Comparison of ENCODE assay signal across 17 cellular contexts in the genomic region with DNA sequence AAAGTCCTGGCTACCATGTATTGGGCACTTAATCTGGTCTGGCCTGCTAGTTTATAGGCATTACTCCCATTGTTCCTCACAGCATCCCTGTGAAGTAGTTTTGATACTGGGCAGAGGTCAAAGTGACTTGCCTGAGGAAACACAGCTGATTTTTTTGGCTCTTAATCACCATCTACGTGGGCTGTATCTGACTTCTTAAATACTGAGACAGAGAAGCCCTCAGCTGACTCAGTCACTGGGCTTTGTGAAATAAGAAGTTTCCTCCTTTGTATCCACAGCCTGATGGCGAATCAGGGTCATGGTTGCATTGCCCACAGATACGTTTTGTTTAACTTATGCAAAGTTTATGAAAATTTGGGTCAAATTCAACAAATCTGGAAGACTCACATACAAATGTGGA. TPM values are rescaled to one million over a fixed set of nuclear protein-coding genes. Genes with fewer than 3 reads are reported as not detected.
DNase-seq lines count a peak whose midpoint lies in the region; ATAC-seq and TF ChIP-seq lines count a peak whose summit lies in the region.
"Had no signal": no experiment of that assay in that cellular context is flagged by ENCODE, and none has a peak within 500 bp of the region (broad histone marks: within the 10 kb centered on the region; RNA-seq: fewer than 3 reads in every experiment).

No MANE protein-coding gene starts in this region.

- H3K9me3 Mint-ChIP-seq in Calu3 (ENCODE audit: low read depth, unreplicated experiment) = no peaks in the 10 kb centered on the region

- H3K36me3 ChIP-seq in upper lobe of right lung (peaks cover 39% of the 10 kb centered on the region), body of pancreas (replicated peaks in 1 of 2; ENCODE audit: insufficient read depth in 1 of 2, low read depth in 2 of 2) (peaks cover 0 to 1% of the 10 kb centered on the region in 2 donors)

- H3K27me3 ChIP-seq in upper lobe of right lung (no peaks in the 10 kb centered on the region), body of pancreas (no peaks in the 10 kb centered on the region)
- H3K27me3 ChIP-seq: cardiac muscle cell, heart right ventricle, thyroid gland had no signal

- TF ChIP-seq POLR2A in body of pancreas (IDR thresholded peaks at IDR 0.05) = no peak

- H3K4me3 ChIP-seq in fibroblast of the aortic adventitia (ENCODE audit: low read depth, low read length) (no peak overlapping the region), upper lobe of right lung (no peak overlapping the region), body of pancreas (no peak overlapping the region)
- H3K4me3 ChIP-seq: cardiac muscle cell, heart right ventricle, PC-9, thyroid gland had no signal

- H3K27ac ChIP-seq in upper lobe of right lung (no peak overlapping the region), body of pancreas (no peak overlapping the region)
- H3K27ac ChIP-seq: cardiac muscle cell, PC-9, thyroid gland had no signal

- H3K4me3 Mint-ChIP-seq in Calu3 (ENCODE audit: low read depth, unreplicated experiment) = no peak overlapping the region

- CTCF ChIA-PET in Calu3 (lab: Charles Lee) = interaction anchor here (0.7 kb wide), 1 partner anchor 21 kb away, joined by 6 read pairs; no protein-coding TSS in a partner anchor

- peaks cover 24% of the 10 kb centered on the region for H3K4me1 ChIP-seq in upper lobe of right lung
- H3K4me1 ChIP-seq in body of pancreas = peaks cover 7% of the 10 kb centered on the region

- BruUV-seq in Calu3 (replicated peaks; lab: Mats Ljungman, UMichigan) = no TSS peak

- H3K9me3 ChIP-seq in upper lobe of right lung (no peaks in the 10 kb centered on the region), body of pancreas (no peaks in the 10 kb centered on the region)
- H3K9me3 ChIP-seq: heart right ventricle, thyroid gland had no signal

- H3K27me3 Mint-ChIP-seq in Calu3 (ENCODE audit: unreplicated experiment) = no peaks in the 10 kb centered on the region

- H3K36me3 Mint-ChIP-seq in Calu3 (ENCODE audit: insufficient read depth, unreplicated experiment) = peaks cover 49% of the 10 kb centered on the region

- TF ChIP-seq CTCF in fibroblast of the aortic adventitia (IDR thresholded peaks at IDR 0.05; ENCODE audit: insufficient read depth, low read length) (no peak), upper lobe of right lung (IDR thresholded peaks at IDR 0.05) (no peak), Calu3 (IDR thresholded peaks at IDR 0.05; ENCODE audit: unreplicated experiment) (no peak), body of pancreas (IDR thresholded peaks at IDR 0.05) (no peak)

- no peak overlapping the region for H3K27ac Mint-ChIP-seq in Calu3 (ENCODE audit: unreplicated experiment)
- H3K27ac Mint-ChIP-seq: progenitor cell of endocrine pancreas had no signal

- peaks cover 18% of the 10 kb centered on the region for H3K4me1 Mint-ChIP-seq in Calu3 (ENCODE audit: low read depth, unreplicated experiment)

- no peak for DNase-seq in Right ventricle myocardium inferior (ENCODE audit: missing footprints)
- DNase-seq in cardiac septum (ENCODE audit: low spot score) = no peak
- peak; percentile 40 for DNase-seq in astrocyte of the hippocampus (ENCODE audit: low read depth, low spot score)
- peak; percentile 96 for DNase-seq in fibroblast of the aortic adventitia (ENCODE audit: low read depth)
- DNase-seq in upper lobe of right lung = no peak
- DNase-seq in iPS-NIHi7 (ENCODE audit: extremely low spot score) = no peak
- DNase-seq in Calu3 = no peak
- DNase-seq in body of pancreas = no peak
- DNase-seq: ACHN, heart right ventricle, NCI-H2029 treated with DMSO at 0.1 percent for 48 hours, NCI-H526 treated with DMSO at 0.1 percent for 48 hours, PC-9, thyroid gland had no signal

- peak; percentile 11 for ATAC-seq in Right ventricle myocardium inferior
- peak; percentile 16 for ATAC-seq in upper lobe of right lung
- no peak for ATAC-seq in body of pancreas

- intact Hi-C loops in Right ventricle myocardium inferior (cut with DNase I) = no loop called here
- intact Hi-C loops in cardiac septum (cut with DNase I) = no loop called here
- intact Hi-C loops in upper lobe of right lung (cut with DNase I) = no loop called here
- intact Hi-C loops in Calu3 (cut with micrococcal nuclease; ENCODE audit: unreplicated experiment) = no loop called here
- intact Hi-C loops in body of pancreas (cut with DNase I) = loop anchor here (10.0 kb wide), 1 partner anchor 231 kb away; a partner anchor contains a TSS

- 64 to 69% methylated on average over 3 of the region's 3 CpGs for WGBS in body of pancreas, 2 donors

RNA-seq across cellular contexts. Expression of a gene that starts 13.2 kb away (rescaled TPM):
- 0.19 TPM for total RNA-seq in Right ventricle myocardium inferior
- total RNA-seq in cardiac septum = 0.13 TPM
- 0.18 TPM in 1 of 2 replicates, not detected in the other for total RNA-seq in fibroblast of the aortic adventitia (ENCODE audit: low replicate concordance)
- 0.90 TPM for total RNA-seq in upper lobe of right lung
- 0.26 and 0.34 TPM in 2 replicates for total RNA-seq in Calu3 (2022)
- under 1 TPM in 1 of 2 donors, not detected in 1; 0.66 TPM for total RNA-seq in body of pancreas
- total RNA-seq: activated CD8-positive, alpha-beta memory T cell treated with anti-CD3 and anti-CD28 coated beads for 36 hours; cardiac muscle cell; PC-9; progenitor cell of endocrine pancreas; thyroid gland had no signal

RNA-seq across cellular contexts. Expression of a gene that starts 47.7 kb away (rescaled TPM):
- total RNA-seq in Right ventricle myocardium inferior (11.8 TPM), cardiac septum (6.9 TPM), fibroblast of the aortic adventitia (ENCODE audit: low replicate concordance) (0.27 and 1.2 TPM in 2 replicates), upper lobe of right lung (47.3 TPM), Calu3 (2022) (137 and 165 TPM in 2 replicates), body of pancreas (10 to 100 TPM; 20.0 to 32.0 TPM)

Comparison
In these comparisons a context has a peak if more than half of its experiments do, and no peak if none do; other contexts are left out.
1. DNase-seq: peak in astrocyte of the hippocampus (single experiment) and fibroblast of the aortic adventitia (single experiment); none in Right ventricle myocardium inferior (single experiment), cardiac septum (single experiment), upper lobe of right lung (single experiment), iPS-NIHi7 (single experiment), Calu3 (single experiment) and body of pancreas (0 of 4).